ENCODE assay signal across 8 cellular contexts in genomic region chr3:100590114-100590839, GRCh38. TPM values are rescaled to one million over a fixed set of nuclear protein-coding genes. Genes with fewer than 3 reads are reported as not detected.
A peak's percentile ranks its signal among the peaks of the same experiment; 100 is the strongest.
DNase-seq lines count a peak whose midpoint lies in the region; ATAC-seq lines count a peak whose summit lies in the region.

No MANE protein-coding gene starts in this region.

- H3K36me3 ChIP-seq in CD4-positive, CD25-positive, alpha-beta regulatory T cell (ENCODE audit: control insufficient read depth, insufficient read depth, low read length), result no peaks in the 10 kb centered on the region

- peak; percentile 38 to 79 (median 67) for DNase-seq in CD4-positive, CD25-positive, alpha-beta regulatory T cell
- DNase-seq in GM19240 (ENCODE audit: insufficient read length, low spot score) (peak; percentile 27), NCI-H510A treated with DMSO at 0.1 percent for 48 hours (lab: John Stamatoyannopoulos, UW) (peak; percentile 28), ecto neural progenitor cell (ENCODE audit: low spot score) (peak; percentile 67), medulla oblongata (ENCODE audit: extremely low spot score) (peak; percentile 91)
- DNase-seq in activated CD4-positive, alpha-beta T cell treated with anti-CD3 and anti-CD28 coated beads, Interleukin-2, amount 50 U/mL, for 24 hours (ENCODE audit: low read depth in 1 of 2, low spot score in 1 of 2), result peak; percentile 19 to 59
- peak; percentile 63 for DNase-seq in stimulated activated CD8-positive, alpha-beta memory T cell treated with anti-CD3 and anti-CD28 coated beads, Interleukin-4, amount 100 ng/mL, for 48 hours

- H3K27ac Mint-ChIP-seq in CD4-positive, CD25-positive, alpha-beta regulatory T cell, result no peak overlapping the region

- H3K36me3 Mint-ChIP-seq in CD4-positive, CD25-positive, alpha-beta regulatory T cell, result no peaks in the 10 kb centered on the region

- peaks cover 0 to 2% (median 0%) of the 10 kb centered on the region in 7 donors for H3K9me3 Mint-ChIP-seq in CD4-positive, CD25-positive, alpha-beta regulatory T cell

- H3K9me3 ChIP-seq in CD4-positive, CD25-positive, alpha-beta regulatory T cell (ENCODE audit: control insufficient read depth in 2 of 2, low read length in 2 of 2), result no peaks in the 10 kb centered on the region

- peak; percentile 79 to 91 for ATAC-seq in CD4-positive, CD25-positive, alpha-beta regulatory T cell (ENCODE audit: low read depth in 2 of 2)
- peak; percentile 81 for ATAC-seq in HG03520 (IDR thresholded peaks at IDR 0.05; ENCODE audit: unreplicated experiment)

- H3K27me3 ChIP-seq in CD4-positive, CD25-positive, alpha-beta regulatory T cell (ENCODE audit: control insufficient read depth, insufficient read depth, low read length), result peaks cover 2% of the 10 kb centered on the region

- peak overlapping the region; percentile 38 for H3K4me3 ChIP-seq in CD4-positive, CD25-positive, alpha-beta regulatory T cell (ENCODE audit: low read depth, low read length)

- peaks cover 9% of the 10 kb centered on the region for H3K27me3 Mint-ChIP-seq in CD4-positive, CD25-positive, alpha-beta regulatory T cell

- H3K4me3 Mint-ChIP-seq in CD4-positive, CD25-positive, alpha-beta regulatory T cell, result peak overlapping the region in 2 of 4 donors; percentile 25 to 36

- peaks cover 0 to 3% (median 2%) of the 10 kb centered on the region in 4 donors for H3K4me1 Mint-ChIP-seq in CD4-positive, CD25-positive, alpha-beta regulatory T cell

- no peak overlapping the region for H3K27ac ChIP-seq in CD4-positive, CD25-positive, alpha-beta regulatory T cell (ENCODE audit: insufficient read depth, low read length, poor library complexity, severe bottlenecking)

- H3K4me1 ChIP-seq in CD4-positive, CD25-positive, alpha-beta regulatory T cell (ENCODE audit: control insufficient read depth, insufficient read depth, low read length, poor library complexity, severe bottlenecking), result no peaks in the 10 kb centered on the region

RNA-seq across cellular contexts. Expression of gene ADGRG7, which starts 19.1 kb away (rescaled TPM):
- not detected for total RNA-seq in CD4-positive, CD25-positive, alpha-beta regulatory T cell
- polyA plus RNA-seq in CD4-positive, CD25-positive, alpha-beta regulatory T cell, result not detected

Comparison
In these comparisons a context has a peak if more than half of its experiments do, and no peak if none do; other contexts are left out.
1. DNase-seq: peak in every context shown above with its lines; median percentile 91 in medulla oblongata; 67 in CD4-positive, CD25-positive, alpha-beta regulatory T cell; 67 in ecto neural progenitor cell; 63 in stimulated activated CD8-positive, alpha-beta memory T cell treated with anti-CD3 and anti-CD28 coated beads, Interleukin-4, amount 100 ng/mL, for 48 hours; 39 in activated CD4-positive, alpha-beta T cell treated with anti-CD3 and anti-CD28 coated beads, Interleukin-2, amount 50 U/mL, for 24 hours; 28 in NCI-H510A treated with DMSO at 0.1 percent for 48 hours; 27 in GM19240.